ENCODE assay signal across 23 cellular contexts in genomic region chr2:96097441-96097840, GRCh38. TPM values are rescaled to one million over a fixed set of nuclear protein-coding genes. Genes with fewer than 3 reads are reported as not detected.
DNase-seq lines count a peak whose midpoint lies in the region; ATAC-seq, FAIRE-seq and TF ChIP-seq lines count a peak whose summit lies in the region.
"Had no signal": no experiment of that assay in that cellular context is flagged by ENCODE, and none has a peak within 500 bp of the region (broad histone marks: within the 10 kb centered on the region; RNA-seq: fewer than 3 reads in every experiment).

No MANE protein-coding gene starts in this region.

- ATAC-seq in Right ventricle myocardium superior (ENCODE audit: poor library complexity) (no peak), HG02981 (IDR thresholded peaks at IDR 0.05; ENCODE audit: unreplicated experiment) (no peak)
- ATAC-seq: CD8-positive, alpha-beta T cell; GM23338; HCT116 had no signal

- H3K36me3 ChIP-seq in bronchial epithelial cell (ENCODE audit: control insufficient read depth, insufficient read depth, low read length), result no peaks in the 10 kb centered on the region
- H3K36me3 ChIP-seq: BLaER1 had no signal

- peaks cover 3% of the 10 kb centered on the region for H3K27me3 ChIP-seq in bronchial epithelial cell (ENCODE audit: control insufficient read depth, insufficient read depth, low read length)
- H3K27me3 ChIP-seq: BLaER1 had no signal

- no peak for FAIRE-seq in bronchial epithelial cell (lab: Jason Lieb, UNC)
- FAIRE-seq: A204.1, GM12891, GM18507 had no signal

- TF ChIP-seq CTCF in bronchial epithelial cell (IDR thresholded peaks at IDR 0.05; ENCODE audit: insufficient read depth, low read length, severe bottlenecking), result no peak

- intact Hi-C loops in cardiac septum (cut with DNase I), result no loop called here
- intact Hi-C loops in Right ventricle myocardium superior (cut with DNase I), result no loop called here

- peak; percentile 9 for DNase-seq in activated effector memory CD4-positive, alpha-beta T cell treated with anti-CD3 and anti-CD28 coated beads, Interleukin-2, amount 50 U/mL, for 16 hours
- DNase-seq in activated effector memory CD4-positive, alpha-beta T cell treated with Interleukin-2 at 50 U/mL for 16 hours, result no peak
- peak; percentile 6 for DNase-seq in cardiac septum (ENCODE audit: low spot score)
- DNase-seq in Right ventricle myocardium superior, result no peak
- DNase-seq in ELR (ENCODE audit: low read depth), result peak; percentile 23
- peak; percentile 63 for DNase-seq in bronchial epithelial cell (ENCODE audit: low read depth)
- DNase-seq in NCI-H2171 treated with DMSO at 0.1 percent for 48 hours (lab: John Stamatoyannopoulos, UW), result no peak
- DNase-seq: CD4-positive, CD25-positive, alpha-beta regulatory T cell; DMS 273 treated with DMSO at 0.1 percent for 48 hours; DMS79; EL; GF-D8; H9 had no signal

- no peak overlapping the region for H3K4me3 ChIP-seq in bronchial epithelial cell (ENCODE audit: low read depth, low read length)
- H3K4me3 ChIP-seq: BLaER1, GM23338 had no signal

RNA-seq across cellular contexts. Expression of gene ADRA2B, which starts 18.9 kb away (rescaled TPM):
- 5.5 TPM for total RNA-seq in cardiac septum
- total RNA-seq in Right ventricle myocardium superior, result 6.4 TPM
- not detected in 2 replicates for total RNA-seq in bronchial epithelial cell
- total RNA-seq: G401, H4 had no signal

RNA-seq across cellular contexts. Expression of gene ASTL, which starts 40.9 kb away (rescaled TPM):
- total RNA-seq in cardiac septum, result not detected
- total RNA-seq in Right ventricle myocardium superior, result not detected
- 0.13 TPM in 1 of 2 replicates, not detected in the other for total RNA-seq in bronchial epithelial cell
- total RNA-seq: GM23338, H4 had no signal

RNA-seq across cellular contexts. Expression of gene DUSP2, which starts 47.8 kb away (rescaled TPM):
- total RNA-seq in cardiac septum (1.3 TPM), Right ventricle myocardium superior (1.5 TPM), bronchial epithelial cell (1.8 and 5.3 TPM in 2 replicates)

Comparison
In these comparisons a context has a peak if more than half of its experiments do, and no peak if none do; other contexts are left out.
1. DNase-seq: peak in activated effector memory CD4-positive, alpha-beta T cell treated with anti-CD3 and anti-CD28 coated beads, Interleukin-2, amount 50 U/mL, for 16 hours (single experiment), cardiac septum (single experiment), ELR (single experiment) and bronchial epithelial cell (single experiment); none in activated effector memory CD4-positive, alpha-beta T cell treated with Interleukin-2 at 50 U/mL for 16 hours (single experiment), Right ventricle myocardium superior (single experiment) and NCI-H2171 treated with DMSO at 0.1 percent for 48 hours (single experiment).